9 cellular contexts compared by ENCODE assay signal in the genomic region with DNA sequence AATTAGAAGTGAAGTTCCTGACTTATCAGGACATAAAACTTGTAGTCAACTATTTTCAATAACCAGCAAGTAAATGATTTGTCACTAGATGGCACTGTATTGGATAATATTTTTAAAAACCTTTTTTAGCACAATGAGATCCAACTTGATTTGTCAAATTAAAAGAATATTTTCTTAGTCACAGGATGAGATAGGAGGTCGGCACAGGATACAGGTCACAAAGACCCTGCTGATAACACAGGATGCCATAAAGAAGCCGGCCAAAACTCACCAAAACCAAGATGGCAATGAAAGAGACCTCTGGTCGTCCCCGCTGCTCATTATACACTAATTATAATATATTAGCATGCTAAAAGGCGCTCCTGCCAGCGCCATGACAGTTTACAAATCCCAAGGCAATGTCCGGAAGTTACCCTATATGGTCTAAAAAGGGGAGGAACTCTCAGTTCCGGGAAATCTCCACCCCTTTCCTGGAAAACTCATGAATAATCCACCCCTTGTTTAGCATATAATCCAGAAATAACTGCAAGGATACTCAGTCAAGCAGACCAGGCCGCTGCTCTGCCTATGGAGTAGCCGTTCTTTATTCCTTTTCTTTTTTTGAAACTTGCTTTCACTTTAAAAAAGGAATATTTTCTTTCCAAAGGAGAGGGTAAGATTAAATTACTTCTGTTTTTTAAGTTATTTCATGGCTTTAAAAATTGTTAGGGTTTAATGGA.
DNase-seq lines count a peak whose midpoint lies in the region; ATAC-seq, FAIRE-seq and TF ChIP-seq lines count a peak whose summit lies in the region.
"Had no signal": no experiment of that assay in that cellular context is flagged by ENCODE, and none has a peak within 500 bp of the region (broad histone marks: within the 10 kb centered on the region; RNA-seq: fewer than 3 reads in every experiment).

No MANE protein-coding gene starts in this region.

- 0 out of 2 replicates have a peak, but pooled peaks cover 5% of the 10 kb centered on the region for H3K36me3 ChIP-seq in GM23248 (ENCODE audit: low read depth)
- H3K36me3 ChIP-seq in RWPE2 (ENCODE audit: low read depth): no peaks in the 10 kb centered on the region
- no peaks in the 10 kb centered on the region for H3K36me3 ChIP-seq in endodermal cell (ENCODE audit: control insufficient read depth, insufficient read depth, low read length)
- H3K36me3 ChIP-seq in neural cell (ENCODE audit: insufficient read depth, low read length): no peaks in the 10 kb centered on the region

- FAIRE-seq in A204.1 (lab: Jason Lieb, UNC): peak; percentile 98

- H3K4me3 Mint-ChIP-seq in endodermal cell: no peak overlapping the region

- H3K27me3 Mint-ChIP-seq in endodermal cell (ENCODE audit: insufficient read depth): no peaks in the 10 kb centered on the region

- H3K9me3 ChIP-seq in GM23248 (ENCODE audit: low read depth): no peaks in the 10 kb centered on the region
- no peaks in the 10 kb centered on the region for H3K9me3 ChIP-seq in RWPE2 (ENCODE audit: severe bottlenecking)
- no peaks in the 10 kb centered on the region for H3K9me3 ChIP-seq in endodermal cell (ENCODE audit: control insufficient read depth, low read length)
- H3K9me3 ChIP-seq in neural cell (ENCODE audit: low read length): no peaks in the 10 kb centered on the region

- H3K27ac ChIP-seq in GM23248: peak overlapping the region; percentile 78
- no peak overlapping the region for H3K27ac ChIP-seq in RWPE2 (ENCODE audit: poor library complexity, severe bottlenecking)
- no peak overlapping the region for H3K27ac ChIP-seq in endodermal cell (ENCODE audit: low read depth, low read length)
- H3K27ac ChIP-seq in neural cell (ENCODE audit: low read length): no peak overlapping the region
- H3K27ac ChIP-seq: epithelial cell of prostate had no signal

- H3K79me2 ChIP-seq in GM23248 (ENCODE audit: insufficient read depth) (peaks cover 96% of the 10 kb centered on the region), neural cell (replicated peaks; ENCODE audit: insufficient read depth, low read length) (no peaks in the 10 kb centered on the region)

- peaks cover 3% of the 10 kb centered on the region for H3K36me3 Mint-ChIP-seq in endodermal cell (ENCODE audit: low read depth)

- H3K9me2 ChIP-seq in GM23248 (ENCODE audit: insufficient read depth) (no peaks in the 10 kb centered on the region), neural cell (ENCODE audit: insufficient read depth, low read length) (no peaks in the 10 kb centered on the region)

- H3K27ac Mint-ChIP-seq in endodermal cell: no peak overlapping the region

- H4K20me1 ChIP-seq in GM23248 (ENCODE audit: insufficient read depth) (no peaks in the 10 kb centered on the region; the same call in 1 of the 2 replicates), neural cell (ENCODE audit: insufficient read depth) (no peaks in the 10 kb centered on the region)

- peaks cover 76% of the 10 kb centered on the region for H3F3A ChIP-seq in GM23248 (ENCODE audit: insufficient read depth)
- H3F3A ChIP-seq in neural cell (ENCODE audit: insufficient read depth, low read length, poor library complexity, severe bottlenecking): no peaks in the 10 kb centered on the region

- peak; percentile 56 for TF ChIP-seq RAD21 in neural cell (conservative IDR thresholded peaks at IDR 0.05)

- H3K4me3 ChIP-seq in GM23248 (peak overlapping the region; percentile 51), RWPE2 (ENCODE audit: severe bottlenecking) (no peak overlapping the region), endodermal cell (ENCODE audit: low read length) (no peak overlapping the region), neural cell (ENCODE audit: low read length) (no peak overlapping the region)

- H3K4me1 Mint-ChIP-seq in endodermal cell: peaks cover 16% of the 10 kb centered on the region

- DNase-seq in GM23248 (peak; percentile 70), RWPE2 (ENCODE audit: low spot score) (no peak), endodermal cell (no peak), NCI-H524 treated with DMSO at 0.1 percent for 48 hours (lab: John Stamatoyannopoulos, UW) (no peak)

- H2AFZ ChIP-seq in GM23248: peak overlapping the region; percentile 57
- no peak overlapping the region for H2AFZ ChIP-seq in neural cell (ENCODE audit: low read depth, low read length)

- in situ Hi-C loops in GM23248 (cut with MboI): no loop called here

- H3K27me3 ChIP-seq in GM23248 (replicated peaks; ENCODE audit: insufficient read depth) (no peaks in the 10 kb centered on the region), RWPE2 (ENCODE audit: insufficient read depth, poor library complexity, severe bottlenecking) (no peaks in the 10 kb centered on the region), endodermal cell (ENCODE audit: control insufficient read depth, insufficient read depth, low read length, poor library complexity, severe bottlenecking) (no peaks in the 10 kb centered on the region), neural cell (ENCODE audit: insufficient read depth, low read depth, low read length) (no peaks in the 10 kb centered on the region)

- no peaks in the 10 kb centered on the region for H3K9me3 Mint-ChIP-seq in endodermal cell

- ATAC-seq in RWPE2 (ENCODE audit: low read depth) (no peak), GM19324 (IDR thresholded peaks at IDR 0.05; ENCODE audit: low FRiP score, unreplicated experiment) (no peak), GM21529 (IDR thresholded peaks at IDR 0.05; ENCODE audit: unreplicated experiment) (no peak)

- H3K4me1 ChIP-seq in GM23248 (ENCODE audit: insufficient read depth): peaks cover 80% of the 10 kb centered on the region
- H3K4me1 ChIP-seq in RWPE2 (ENCODE audit: insufficient read depth, poor library complexity, severe bottlenecking): peaks cover 11% of the 10 kb centered on the region
- peaks cover 3% of the 10 kb centered on the region for H3K4me1 ChIP-seq in endodermal cell (ENCODE audit: control insufficient read depth, insufficient read depth, low read length)

- H3K9ac ChIP-seq in GM23248 (peak overlapping the region; percentile 59), endodermal cell (ENCODE audit: extremely low read depth, low read length, poor library complexity, severe bottlenecking) (no peak overlapping the region), neural cell (ENCODE audit: low read length) (no peak overlapping the region)

- 41% methylated on average over 10 of the region's 10 CpGs for WGBS in GM23248 (ENCODE audit: low coverage in 1 of 2, low lambda C conversion rate in 2 of 2, missing lambda C conversion rate in 2 of 2), 2 experiments
- 0 to 84% methylated on average over 1 to 10 of the region's 10 CpGs for WGBS in endodermal cell (ENCODE audit: insufficient coverage in 1 of 2, insufficient read length in 1 of 2), 2 experiments

- no peak for TF ChIP-seq EP300 in neural cell (conservative IDR thresholded peaks at IDR 0.05; ENCODE audit: poor library complexity, severe bottlenecking)

- TF ChIP-seq CTCF in RWPE2 (IDR thresholded peaks at IDR 0.05; ENCODE audit: poor library complexity, severe bottlenecking) (peak; percentile 75), endodermal cell (conservative IDR thresholded peaks at IDR 0.05) (peak; percentile 54), neural cell (IDR thresholded peaks at IDR 0.05; ENCODE audit: poor library complexity, severe bottlenecking) (peak; percentile 61)

- peak overlapping the region; percentile 85 for H3K4me2 ChIP-seq in GM23248 (ENCODE audit: unreplicated experiment)
- H3K4me2 ChIP-seq in neural cell (ENCODE audit: low read length): no peak overlapping the region

TF ChIP-seq in neural cell, 6 proteins besides CTCF, POLR2A, EP300 and RAD21:
- TF ChIP-seq TAF1 (IDR thresholded peaks at IDR 0.05; ENCODE audit: low read depth): no peak
- peak; percentile 70 for TF ChIP-seq SMC3 (conservative IDR thresholded peaks at IDR 0.05; ENCODE audit: poor library complexity)
